In genomic region chr20:50918403-50918802, GRCh38 we compare ENCODE assay signal across 14 cellular contexts. TPM values are rescaled to one million over a fixed set of nuclear protein-coding genes. Genes with fewer than 3 reads are reported as not detected.
DNase-seq lines count a peak whose midpoint lies in the region; FAIRE-seq and TF ChIP-seq lines count a peak whose summit lies in the region.
"Had no signal": no experiment of that assay in that cellular context is flagged by ENCODE, and none has a peak within 500 bp of the region (broad histone marks: within the 10 kb centered on the region; RNA-seq: fewer than 3 reads in every experiment).

No MANE protein-coding gene starts in this region.

- FAIRE-seq in GM19239 (lab: Jason Lieb, UNC) (peak; percentile 42), GM12891 (lab: Jason Lieb, UNC) (no peak)
- FAIRE-seq: kidney had no signal

- DNase-seq in A673 (ENCODE audit: low spot score): no peak
- no peak for DNase-seq in GM19239 (ENCODE audit: insufficient read length, low spot score)
- DNase-seq in activated T-helper 2 cell treated with anti-CD3 and anti-CD28 coated beads, Interferon-gamma antibody, Interleukin-2, Interleukin-4, amounts not matched to agents 10 μg/mL and 5 μg/mL and 100 μg/mL, durations not matched to agents 14 hours and 24 hours and 36 hours (ENCODE audit: low spot score): no peak
- peak; percentile 54 for DNase-seq in fibroblast of villous mesenchyme (ENCODE audit: low read depth)
- DNase-seq in HK-2 (ENCODE audit: unreplicated experiment): no peak
- no peak for DNase-seq in GM12891 (ENCODE audit: insufficient read length, low spot score)
- DNase-seq in dorsolateral prefrontal cortex: no peak
- no peak for DNase-seq in hypothalamus (lab: John Stamatoyannopoulos, UW)
- DNase-seq: C1 segment of cervical spinal cord, kidney, NCI-H226, RPMI8226 had no signal

- peaks cover 51% of the 10 kb centered on the region for H3K36me3 Mint-ChIP-seq in activated T-helper 2 cell treated with anti-CD3 and anti-CD28 coated beads, Interferon-gamma antibody, Interleukin-2, Interleukin-4, amounts not matched to agents 10 μg/mL and 5 μg/mL and 100 μg/mL, durations not matched to agents 14 hours and 24 hours and 36 hours (ENCODE audit: low read depth)

- intact Hi-C loops in A673 (cut with micrococcal nuclease; ENCODE audit: unreplicated experiment): no loop called here
- intact Hi-C loops in activated T-helper 2 cell treated with anti-CD3 and anti-CD28 coated beads, Interferon-gamma antibody, Interleukin-2, Interleukin-4, amounts not matched to agents 10 μg/mL and 5 μg/mL and 100 μg/mL, durations not matched to agents 14 hours and 24 hours and 36 hours (cut with micrococcal nuclease): no loop called here
- intact Hi-C loops in dorsolateral prefrontal cortex (cut with DNase I): no loop called here

- H3K4me3 ChIP-seq in A673 (ENCODE audit: low read depth, low read length, poor library complexity, severe bottlenecking): no peak overlapping the region
- no peak overlapping the region for H3K4me3 ChIP-seq in fibroblast of villous mesenchyme (ENCODE audit: low read depth, low read length)
- no peak overlapping the region for H3K4me3 ChIP-seq in dorsolateral prefrontal cortex
- H3K4me3 ChIP-seq: esophagus muscularis mucosa had no signal

- H3K9me3 ChIP-seq in A673 (ENCODE audit: low read depth, low read length, poor library complexity, severe bottlenecking): no peaks in the 10 kb centered on the region
- H3K9me3 ChIP-seq: esophagus muscularis mucosa had no signal

- H3K27me3 Mint-ChIP-seq in activated T-helper 2 cell treated with anti-CD3 and anti-CD28 coated beads, Interferon-gamma antibody, Interleukin-2, Interleukin-4, amounts not matched to agents 10 μg/mL and 5 μg/mL and 100 μg/mL, durations not matched to agents 14 hours and 24 hours and 36 hours (ENCODE audit: low read depth): no peaks in the 10 kb centered on the region

- peaks cover 51% of the 10 kb centered on the region for H3K4me1 Mint-ChIP-seq in activated T-helper 2 cell treated with anti-CD3 and anti-CD28 coated beads, Interferon-gamma antibody, Interleukin-2, Interleukin-4, amounts not matched to agents 10 μg/mL and 5 μg/mL and 100 μg/mL, durations not matched to agents 14 hours and 24 hours and 36 hours (ENCODE audit: low read depth)

- no peak for TF ChIP-seq CTCF in A673 (conservative IDR thresholded peaks at IDR 0.05; ENCODE audit: low read depth, low read length)
- TF ChIP-seq CTCF in fibroblast of villous mesenchyme (IDR thresholded peaks at IDR 0.05; ENCODE audit: insufficient read depth, low read depth, low read length): no peak
- no peak for TF ChIP-seq CTCF in dorsolateral prefrontal cortex (IDR thresholded peaks at IDR 0.05 in 54 of 56, conservative IDR thresholded peaks at IDR 0.05 in 2 of 56; ENCODE audit: low read depth in 1 of 56, partially characterized antibody in 56 of 56)

- TF ChIP-seq POLR2A in GM12891 (IDR thresholded peaks at IDR 0.05; ENCODE audit: low read depth, low read length): no peak

- H3K4me1 ChIP-seq in A673 (ENCODE audit: insufficient read depth, low read length, poor library complexity, severe bottlenecking): peaks cover 60% of the 10 kb centered on the region

- H3K27ac ChIP-seq in A673 (ENCODE audit: low read depth, low read length, poor library complexity, severe bottlenecking) (peak overlapping the region; percentile 33), dorsolateral prefrontal cortex (peak overlapping the region in 1 of 59 donors; percentile 15)

- H3K27me3 ChIP-seq in A673 (replicated peaks; ENCODE audit: insufficient read depth, low read depth, low read length, poor library complexity) (no peaks in the 10 kb centered on the region), dorsolateral prefrontal cortex (no peaks in the 10 kb centered on the region)
- H3K27me3 ChIP-seq: esophagus muscularis mucosa had no signal

- POLR2A ChIA-PET in A673 (lab: Charles Lee; ENCODE audit: low non-redundant PET): no interaction called here

- no TSS peak for BruUV-seq in A673 (replicated peaks; lab: Mats Ljungman, UMichigan)

- peak overlapping the region; percentile 15 for H3K27ac Mint-ChIP-seq in activated T-helper 2 cell treated with anti-CD3 and anti-CD28 coated beads, Interferon-gamma antibody, Interleukin-2, Interleukin-4, amounts not matched to agents 10 μg/mL and 5 μg/mL and 100 μg/mL, durations not matched to agents 14 hours and 24 hours and 36 hours

- CTCF ChIA-PET in A673 (lab: Charles Lee): no interaction called here

- no peaks in the 10 kb centered on the region for H3K9me3 Mint-ChIP-seq in activated T-helper 2 cell treated with anti-CD3 and anti-CD28 coated beads, Interferon-gamma antibody, Interleukin-2, Interleukin-4, amounts not matched to agents 10 μg/mL and 5 μg/mL and 100 μg/mL, durations not matched to agents 14 hours and 24 hours and 36 hours
- H3K9me3 Mint-ChIP-seq: neural crest cell had no signal

- no peak overlapping the region for H3K4me3 Mint-ChIP-seq in activated T-helper 2 cell treated with anti-CD3 and anti-CD28 coated beads, Interferon-gamma antibody, Interleukin-2, Interleukin-4, amounts not matched to agents 10 μg/mL and 5 μg/mL and 100 μg/mL, durations not matched to agents 14 hours and 24 hours and 36 hours (ENCODE audit: low read depth)
- H3K4me3 Mint-ChIP-seq: neural crest cell had no signal

- peaks cover 29% of the 10 kb centered on the region for H3K36me3 ChIP-seq in A673 (ENCODE audit: insufficient read depth, low read length, poor library complexity, severe bottlenecking)

TF ChIP-seq in GM12891, 5 proteins besides CTCF, POLR2A, EP300 and RAD21:
- TF ChIP-seq PAX5 (IDR thresholded peaks at IDR 0.05; ENCODE audit: insufficient read depth, low read length, severe bottlenecking): no peak
- TF ChIP-seq TAF1 (IDR thresholded peaks at IDR 0.05; ENCODE audit: low read depth, low read length): no peak
- TF ChIP-seq POLR2AphosphoS5 (IDR thresholded peaks at IDR 0.05; ENCODE audit: low read depth, low read length): no peak
- no peak for TF ChIP-seq POU2F2 (IDR thresholded peaks at IDR 0.05; ENCODE audit: low read depth, low read length)
- no peak for TF ChIP-seq SPI1 (IDR thresholded peaks at IDR 0.05; ENCODE audit: low read depth, low read length)
TF ChIP-seq in GM12891: peak in this region for 0.

RNA-seq across cellular contexts. Expression of gene ADNP, which starts 12.8 kb away (rescaled TPM):
- 104 and 108 TPM in 2 replicates for total RNA-seq in A673 (2021)
- 64.6 and 64.7 TPM in 2 replicates for total RNA-seq in activated T-helper 2 cell treated with anti-CD3 and anti-CD28 coated beads, Interferon-gamma antibody, Interleukin-2, Interleukin-4, amounts not matched to agents 10 μg/mL and 5 μg/mL and 100 μg/mL, durations not matched to agents 14 hours and 24 hours and 36 hours
- total RNA-seq in fibroblast of villous mesenchyme: 26.7 and 26.8 TPM in 2 replicates
- polyA plus RNA-seq in GM12891 (2012; ENCODE audit: low read depth, missing spikeins): 20.3 TPM
- 100 to 1,000 TPM in 2 of 120 experiments, 10 to 100 TPM in 118; 48.0 to 106 (median 69.6) TPM for total RNA-seq in dorsolateral prefrontal cortex

RNA-seq across cellular contexts. Expression of gene DPM1, which starts 39.9 kb away (rescaled TPM):
- total RNA-seq in A673 (2021) (62.5 and 65.5 TPM in 2 replicates), fibroblast of villous mesenchyme (55.4 and 62.6 TPM in 2 replicates), dorsolateral prefrontal cortex (10 to 100 TPM; 12.9 to 36.2 (median 25.1) TPM)
- total RNA-seq in activated T-helper 2 cell treated with anti-CD3 and anti-CD28 coated beads, Interferon-gamma antibody, Interleukin-2, Interleukin-4, amounts not matched to agents 10 μg/mL and 5 μg/mL and 100 μg/mL, durations not matched to agents 14 hours and 24 hours and 36 hours: 59.6 and 60.0 TPM in 2 replicates
- polyA plus RNA-seq in GM12891 (2012; ENCODE audit: low read depth, missing spikeins): 54.4 TPM

RNA-seq across cellular contexts. Expression of gene MOCS3, which starts 40.2 kb away (rescaled TPM):
- 5.3 and 5.9 TPM in 2 replicates for total RNA-seq in A673 (2021)
- 4.7 and 4.9 TPM in 2 replicates for total RNA-seq in activated T-helper 2 cell treated with anti-CD3 and anti-CD28 coated beads, Interferon-gamma antibody, Interleukin-2, Interleukin-4, amounts not matched to agents 10 μg/mL and 5 μg/mL and 100 μg/mL, durations not matched to agents 14 hours and 24 hours and 36 hours
- 9.0 and 10.4 TPM in 2 replicates for total RNA-seq in fibroblast of villous mesenchyme
- polyA plus RNA-seq in GM12891 (2012; ENCODE audit: low read depth, missing spikeins): 1.6 TPM
- total RNA-seq in dorsolateral prefrontal cortex: 1 to 10 TPM; 3.1 to 7.1 (median 4.6) TPM
